In genomic region chr19:41748012-41748411, GRCh38 we compare ENCODE assay signal across 23 cellular contexts. TPM values are rescaled to one million over a fixed set of nuclear protein-coding genes. Genes with fewer than 3 reads are reported as not detected.
"Had no signal": no experiment of that assay in that cellular context is flagged by ENCODE, and none has a peak within 500 bp of the region (broad histone marks: within the 10 kb centered on the region; RNA-seq: fewer than 3 reads in every experiment).

No MANE protein-coding gene starts in this region.

- H3K36me3 ChIP-seq: Peyer's patch, SJCRH30 had no signal

- H3K27ac ChIP-seq: KMS-11, PC-9, Peyer's patch, SJCRH30 had no signal

- H3K4me2 ChIP-seq: KMS-11, PC-9 had no signal

- H3K27me3 ChIP-seq: Peyer's patch had no signal

- H3K4me1 ChIP-seq: SJCRH30 had no signal

- H3K9me3 ChIP-seq: Peyer's patch, SJCRH30 had no signal

- DNase-seq: IMR-90; Kasumi-1; MM.1S; NCI-H1436; NCI-H2171; NCI-H226; NCI-H446; NCI-H526; NCI-H82; NK-92 treated with Interleukin-12 subunit alpha and Interleukin-12 subunit beta, amount 100 ng/mL, for 24 hours; PC-9; Peyer's patch; SHP77 treated with DMSO at 0.1 percent for 48 hours; SJCRH30; T-helper 2 cell had no signal

- H3K9ac ChIP-seq: KMS-11 had no signal

- H3K4me3 ChIP-seq: PC-9, Peyer's patch, SJCRH30 had no signal

RNA-seq across cellular contexts. Expression of gene CEACAM6, which starts 7.3 kb away (rescaled TPM):
- total RNA-seq: HepG2; HT1080; IMR-90; M059J; OCI-LY7; Right ventricle myocardium inferior; RPMI7951; SJCRH30; T-helper 1 cell treated with Interleukin-12 subunit alpha and Interleukin-12 subunit beta and Interleukin-4 antibody, amounts not matched to agents 30 ng/mL and 1 ng/mL, for 36 hours had no signal
- polyA plus RNA-seq: HepG2, IMR-90 had no signal

RNA-seq across cellular contexts. Expression of gene CEACAM5, which starts 39.6 kb away (rescaled TPM):
- total RNA-seq: HepG2; HT1080; IMR-90; M059J; OCI-LY7; Right ventricle myocardium inferior; RPMI7951; SJCRH30; T-helper 1 cell treated with Interleukin-12 subunit alpha and Interleukin-12 subunit beta and Interleukin-4 antibody, amounts not matched to agents 30 ng/mL and 1 ng/mL, for 36 hours had no signal
- polyA plus RNA-seq: HepG2, IMR-90 had no signal

RNA-seq across cellular contexts. Expression of gene CEACAM3, which starts 48.4 kb away (rescaled TPM):
- total RNA-seq: HepG2; HT1080; IMR-90; M059J; OCI-LY7; PC-9; Peyer's patch; RPMI7951; SJCRH30; T-helper 1 cell treated with Interleukin-12 subunit alpha and Interleukin-12 subunit beta and Interleukin-4 antibody, amounts not matched to agents 30 ng/mL and 1 ng/mL, for 36 hours had no signal
- polyA plus RNA-seq: HepG2, IMR-90 had no signal

RNA-seq across cellular contexts. Expression of gene CEACAM7, which starts 59.9 kb away (rescaled TPM):
- total RNA-seq: HepG2; HT1080; IMR-90; M059J; OCI-LY7; PC-9; Peyer's patch; Right ventricle myocardium inferior; RPMI7951; SJCRH30; T-helper 1 cell treated with Interleukin-12 subunit alpha and Interleukin-12 subunit beta and Interleukin-4 antibody, amounts not matched to agents 30 ng/mL and 1 ng/mL, for 36 hours had no signal
- polyA plus RNA-seq: HepG2, IMR-90 had no signal
